In genomic region chr5:57887851-57888621, GRCh38 we compare ENCODE assay signal across 9 cellular contexts.
DNase-seq lines count a peak whose midpoint lies in the region; ATAC-seq and TF ChIP-seq lines count a peak whose summit lies in the region.
"Had no signal": no experiment of that assay in that cellular context is flagged by ENCODE, and none has a peak within 500 bp of the region (broad histone marks: within the 10 kb centered on the region; RNA-seq: fewer than 3 reads in every experiment).

No MANE protein-coding gene starts in this region.

- TF ChIP-seq POLR2A in right lobe of liver (IDR thresholded peaks at IDR 0.05) = no peak

- peaks cover 40% of the 10 kb centered on the region for H3K4me1 Mint-ChIP-seq in chondrocyte (ENCODE audit: low read depth)

- intact Hi-C loops in right lobe of liver (cut with DNase I) = no loop called here

- H3K4me3 Mint-ChIP-seq in chondrocyte (ENCODE audit: unreplicated experiment) = no peak overlapping the region

- no peaks in the 10 kb centered on the region for H3K36me3 ChIP-seq in right lobe of liver

- H3K9me3 ChIP-seq in right lobe of liver = no peaks in the 10 kb centered on the region

- peak; percentile 71 to 98 (median 84) for ATAC-seq in right lobe of liver

- no peak overlapping the region for H3K27ac Mint-ChIP-seq in chondrocyte (ENCODE audit: unreplicated experiment)

- WGBS in right lobe of liver (ENCODE audit: insufficient coverage, low coverage, low lambda C conversion rate, missing lambda C conversion rate) = 26% methylated on average over 6 of the region's 6 CpGs

- H3K27me3 ChIP-seq in right lobe of liver = no peaks in the 10 kb centered on the region

- no peaks in the 10 kb centered on the region for H3K36me3 Mint-ChIP-seq in chondrocyte (ENCODE audit: low read depth)

- H3K27me3 Mint-ChIP-seq in chondrocyte (ENCODE audit: low read depth) = no peaks in the 10 kb centered on the region

- no peaks in the 10 kb centered on the region for H3K4me1 ChIP-seq in right lobe of liver

- DNase-seq in NCI-H1417 (lab: John Stamatoyannopoulos, UW) = peak; percentile 23 to 69 (median 49)
- DNase-seq in NCI-H1417 treated with DMSO at 0.1 percent for 48 hours (lab: John Stamatoyannopoulos, UW) = no peak
- DNase-seq in NCI-H460 (ENCODE audit: extremely low read depth, low read depth) = peak; percentile 85
- DNase-seq in chondrocyte (ENCODE audit: low spot score) = no peak
- no peak for DNase-seq in right lobe of liver
- no peak for DNase-seq in stimulated activated CD4-positive, alpha-beta T cell treated with anti-CD3 and anti-CD28 coated beads, Interleukin-12 subunit alpha, Interleukin-12 subunit beta, amount 100 ng/mL, for 4 hours
- DNase-seq in NCI-H187 (lab: John Stamatoyannopoulos, UW) = no peak
- DNase-seq in middle frontal gyrus (ENCODE audit: extremely low spot score, low spot score) = no peak

- H3K27ac ChIP-seq in right lobe of liver = no peak overlapping the region
- H3K27ac ChIP-seq: skin epidermis had no signal

- TF ChIP-seq CTCF in chondrocyte (IDR thresholded peaks at IDR 0.05) = peak; percentile 81
- peak; percentile 24 to 67 (median 50) for TF ChIP-seq CTCF in right lobe of liver (IDR thresholded peaks at IDR 0.05)

- no peaks in the 10 kb centered on the region for H3K9me3 Mint-ChIP-seq in chondrocyte (ENCODE audit: low read depth)

- H3K4me3 ChIP-seq in right lobe of liver = no peak overlapping the region
- H3K4me3 ChIP-seq: skin epidermis had no signal

Comparison
In these comparisons a context has a peak if more than half of its experiments do, and no peak if none do; other contexts are left out.
1. DNase-seq: peak in NCI-H1417 (3 of 3) and NCI-H460 (single experiment); none in NCI-H1417 treated with DMSO at 0.1 percent for 48 hours (single experiment), chondrocyte (single experiment), right lobe of liver (0 of 3), stimulated activated CD4-positive, alpha-beta T cell treated with anti-CD3 and anti-CD28 coated beads, Interleukin-12 subunit alpha, Interleukin-12 subunit beta, amount 100 ng/mL, for 4 hours (single experiment), NCI-H187 (0 of 2) and middle frontal gyrus (single experiment).